In the genomic region with DNA sequence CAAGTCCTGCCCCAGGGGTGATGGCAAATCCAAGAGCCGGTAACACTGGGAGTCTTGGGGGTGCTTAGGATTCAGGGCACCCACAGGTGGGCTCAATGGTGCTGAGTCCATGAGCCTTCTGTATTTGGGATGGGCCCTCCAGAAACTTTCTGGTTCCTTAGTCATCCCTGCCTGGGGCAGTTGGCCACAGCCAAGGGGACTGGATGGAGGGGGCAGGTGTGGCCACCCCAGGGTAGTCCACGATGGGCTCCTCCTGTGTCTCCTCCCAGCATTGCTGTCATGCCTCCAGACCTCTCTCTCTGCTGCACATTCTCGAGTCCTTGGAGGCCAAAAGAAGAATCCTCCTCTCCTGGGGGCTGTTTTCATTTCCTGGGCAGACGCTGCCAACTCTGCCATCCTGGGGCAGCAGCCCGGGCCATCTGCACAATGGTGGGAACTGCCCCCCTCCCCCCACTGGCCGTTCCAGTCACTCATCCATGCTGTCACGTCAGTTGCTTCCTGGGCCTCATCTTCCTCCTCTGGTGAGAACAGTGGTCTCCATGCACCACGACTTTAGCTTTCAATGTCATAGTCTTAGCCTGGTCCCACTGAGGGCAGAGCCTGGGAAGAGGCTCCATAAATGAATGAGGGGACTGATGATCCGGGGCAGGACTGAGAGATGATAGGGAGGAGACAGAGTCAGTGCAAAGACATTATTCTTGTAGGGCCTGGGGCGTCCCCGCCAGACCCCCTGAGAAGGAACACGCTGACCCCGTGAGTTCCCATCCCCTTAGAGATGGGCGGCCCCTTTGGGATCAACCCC, we compare ENCODE assay signal across 19 cellular contexts.
DNase-seq lines count a peak whose midpoint lies in the region; TF ChIP-seq lines count a peak whose summit lies in the region.
"Had no signal": no experiment of that assay in that cellular context is flagged by ENCODE, and none has a peak within 500 bp of the region (broad histone marks: within the 10 kb centered on the region; RNA-seq: fewer than 3 reads in every experiment).

No MANE protein-coding gene starts in this region.

- no peaks in the 10 kb centered on the region for H3K4me1 ChIP-seq in BE2C
- H3K4me1 ChIP-seq in BLaER1 treated with 17β-estradiol and CSF1 and Interleukin-3, amounts not matched to agents 10 nM and 100 nM = peaks cover 6 to 25% (median 20%) of the 10 kb centered on the region in 10 experiments; a peak in 16 of 20 replicates

- DNase-seq in BE2C (no peak), islet precursor cell (peak; percentile 34), hippocampal formation (lab: John Stamatoyannopoulos, UW) (no peak)
- no peak for DNase-seq in activated effector memory CD4-positive, alpha-beta T cell treated with Interleukin-2 at 50 U/mL for 16 hours
- no peak for DNase-seq in stimulated activated CD4-positive, alpha-beta T cell treated with anti-CD3 and anti-CD28 coated beads, Interleukin-2, amount 100 ng/mL, for 48 hours
- DNase-seq: CD4-positive, CD25-positive, alpha-beta regulatory T cell; NCI-H1048; NCI-H1417; NCI-H1694 treated with DMSO at 0.1 percent for 48 hours; NCI-H2081; NCI-H226; NCI-H510A; NCI-H69; SHP77 had no signal

- H4K20me1 ChIP-seq in BLaER1 treated with 17β-estradiol and CSF1 and Interleukin-3, amounts not matched to agents 10 nM and 100 nM = no peaks in the 10 kb centered on the region

- no peaks in the 10 kb centered on the region for H3K9me3 ChIP-seq in BE2C
- peaks cover 0 to 14% (median 0%) of the 10 kb centered on the region in 11 experiments; a peak in 2 of 22 replicates for H3K9me3 ChIP-seq in BLaER1 treated with 17β-estradiol and CSF1 and Interleukin-3, amounts not matched to agents 10 nM and 100 nM (replicated peaks in 1 of 11)
- H3K9me3 ChIP-seq: A549 had no signal

- no peak overlapping the region for H3K9ac ChIP-seq in BLaER1 treated with 17β-estradiol and CSF1 and Interleukin-3, amounts not matched to agents 10 nM and 100 nM
- H3K9ac ChIP-seq: KMS-11 had no signal

- peak overlapping the region in 10 of 11 experiments; percentile 5 to 69 (median 59); a peak in 17 of 22 replicates for H3K4me2 ChIP-seq in BLaER1 treated with 17β-estradiol and CSF1 and Interleukin-3, amounts not matched to agents 10 nM and 100 nM
- H3K4me2 ChIP-seq: A549, KMS-11 had no signal

- 0 out of 2 replicates have a peak, but pooled peaks have one; percentile 2 for TF ChIP-seq CTCF in BE2C (IDR thresholded peaks at IDR 0.05; ENCODE audit: low read depth, low read length)

- H3K27me3 ChIP-seq in BE2C = peaks cover 11% of the 10 kb centered on the region; the same call in 1 of the 2 replicates
- no peaks in the 10 kb centered on the region for H3K27me3 ChIP-seq in BLaER1 treated with 17β-estradiol and CSF1 and Interleukin-3, amounts not matched to agents 10 nM and 100 nM

- H3K36me3 ChIP-seq in BE2C = no peaks in the 10 kb centered on the region
- H3K36me3 ChIP-seq in BLaER1 treated with 17β-estradiol and CSF1 and Interleukin-3, amounts not matched to agents 10 nM and 100 nM = no peaks in the 10 kb centered on the region

- no peak overlapping the region for H3K27ac ChIP-seq in BLaER1 treated with 17β-estradiol and CSF1 and Interleukin-3, amounts not matched to agents 10 nM and 100 nM
- peak overlapping the region in 11 of 21 experiments; percentile 9 to 82 (median 42) for H3K27ac ChIP-seq in skin epidermis
- H3K27ac ChIP-seq: KMS-11, RWPE1 had no signal

- H3K4me3 ChIP-seq in BE2C (ENCODE audit: low read depth, low read length) = no peak overlapping the region
- H3K4me3 ChIP-seq in BLaER1 treated with 17β-estradiol and CSF1 and Interleukin-3, amounts not matched to agents 10 nM and 100 nM = no peak overlapping the region
- no peak overlapping the region for H3K4me3 ChIP-seq in skin epidermis
- H3K4me3 ChIP-seq: A549 had no signal

Comparison
In these comparisons a context has a peak if more than half of its experiments do, and no peak if none do; other contexts are left out.
1. H3K27ac ChIP-seq: peak in skin epidermis (11 of 21); none in BLaER1 treated with 17β-estradiol and CSF1 and Interleukin-3, amounts not matched to agents 10 nM and 100 nM (0 of 11).